In the genomic region with DNA sequence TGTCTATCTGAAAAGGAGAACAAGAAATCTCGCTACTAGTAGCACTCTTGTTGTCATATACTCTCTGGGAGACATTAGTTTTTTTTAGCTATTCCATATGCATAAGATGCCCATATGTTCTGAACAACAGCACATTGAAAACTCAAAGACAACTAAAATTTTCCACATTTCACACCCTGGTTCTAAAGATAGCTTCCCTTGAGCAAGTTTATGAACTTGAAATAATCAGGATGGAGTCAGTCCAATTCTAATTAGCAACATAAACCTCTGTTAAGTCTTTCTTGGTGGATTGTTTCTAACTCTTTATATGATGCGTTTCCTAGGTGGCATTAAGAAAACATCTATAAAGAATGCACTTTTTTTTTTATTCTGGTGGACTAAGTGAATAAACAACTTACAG, we compare ENCODE assay signal across 28 cellular contexts.
"Had no signal": no experiment of that assay in that cellular context is flagged by ENCODE, and none has a peak within 500 bp of the region (broad histone marks: within the 10 kb centered on the region; RNA-seq: fewer than 3 reads in every experiment).

No MANE protein-coding gene starts in this region.

- DNase-seq: activated B cell treated with CpG ODN at 0.5 μM for 24 hours; activated CD4-positive, alpha-beta memory T cell treated with anti-CD3 and anti-CD28 coated beads for 36 hours; activated CD4-positive, alpha-beta T cell treated with anti-CD3 and anti-CD28 coated beads for 4 hours; activated CD4-positive, alpha-beta T cell treated with anti-CD3 and anti-CD28 coated beads, Interleukin-2, amount 10 ng/mL, durations not matched to agents 24 days and 14 days; activated CD4-positive, alpha-beta T cell treated with anti-CD3 and anti-CD28 coated beads, Interleukin-2, amount 50 U/mL, for 1 hour; activated CD4-positive, alpha-beta T cell treated with anti-CD3 and anti-CD28 coated beads, Interleukin-2, amount 50 U/mL, for 4 hours; activated CD4-positive, CD25-positive, alpha-beta regulatory T cell treated with anti-CD3 and anti-CD28 coated beads, Interleukin-2, amount 50 U/mL, for 72 hours; activated CD8-positive, alpha-beta memory T cell treated with anti-CD3 and anti-CD28 coated beads, Interleukin-2, amount 50 U/mL, for 4 hours; activated CD8-positive, alpha-beta T cell treated with anti-CD3 and anti-CD28 coated beads for 36 hours; activated effector memory CD4-positive, alpha-beta T cell treated with Interleukin-2 at 50 U/mL for 16 hours; activated gamma-delta T cell; activated naive CD4-positive, alpha-beta T cell treated with anti-CD3 and anti-CD28 coated beads, Interleukin-2, amount 10 ng/mL, durations not matched to agents 7 days and 5 days; activated naive CD4-positive, alpha-beta T cell treated with Interleukin-2 at 50 U/mL for 16 hours; activated naive CD8-positive, alpha-beta T cell treated with anti-CD3 and anti-CD28 coated beads, Interleukin-2, amount 10 ng/mL, durations not matched to agents 7 days and 5 days; activated naive CD8-positive, alpha-beta T cell treated with anti-CD3 and anti-CD28 coated beads, Interleukin-2, amount 50 U/mL, for 24 hours; activated T-cell treated with anti-CD3 and anti-CD28 coated beads for 4 hours; activated T-cell treated with anti-CD3 and anti-CD28 coated beads, Interleukin-2, amount 50 U/mL, for 1 hour; activated T-cell treated with anti-CD3 and anti-CD28 coated beads, Interleukin-2, amount 50 U/mL, for 4 hours; activated T-cell treated with anti-CD3 and anti-CD28 coated beads, Interleukin-2, amount 50 U/mL, for 72 hours; amygdala; caudate nucleus; cerebellar nuclear complex; T-helper 1 cell; T-helper 2 cell; T-helper 9 cell had no signal

- H3K27me3 ChIP-seq: ascending aorta, cardiac muscle cell had no signal

- H3K36me3 ChIP-seq: ascending aorta, cardiac muscle cell had no signal

- ATAC-seq: activated CD8-positive, alpha-beta T cell treated with anti-CD3 and anti-CD28 coated beads for 36 hours; activated naive CD8-positive, alpha-beta T cell treated with anti-CD3 and anti-CD28 coated beads, Interleukin-2, amount 50 U/mL, for 24 hours; activated T-cell treated with anti-CD3 and anti-CD28 coated beads, Interleukin-2, amount 50 U/mL, for 4 hours; activated T-cell treated with anti-CD3 and anti-CD28 coated beads, Interleukin-2, amount 50 U/mL, for 72 hours had no signal

- H3K27ac ChIP-seq: ascending aorta, cardiac muscle cell, VCaP had no signal

- H3K9me3 ChIP-seq: ascending aorta had no signal

- H3K4me3 ChIP-seq: ascending aorta, cardiac muscle cell had no signal
